2 cellular contexts compared by ENCODE assay signal in the genomic region with DNA sequence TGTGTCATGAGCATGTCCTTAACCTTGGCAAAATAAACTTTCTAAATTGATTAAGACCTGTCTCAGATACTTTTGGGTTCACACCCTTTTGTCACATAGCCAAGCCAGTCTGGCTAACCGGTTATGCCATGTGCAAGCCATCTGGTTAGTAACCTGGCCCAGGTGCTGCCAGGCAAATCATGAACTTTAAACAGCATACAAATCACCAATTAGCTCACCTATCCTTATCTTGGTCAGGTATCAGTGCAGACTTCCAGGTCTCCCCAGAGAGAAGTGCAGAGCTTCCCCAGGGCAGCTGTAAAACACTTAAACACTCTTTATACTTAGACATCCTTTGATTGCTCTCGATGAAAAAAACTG.
TF ChIP-seq lines count a peak whose summit lies in the region.

No MANE protein-coding gene starts in this region.

TF ChIP-seq in H1, 55 proteins besides CTCF, POLR2A, EP300 and RAD21:
- no peak for TF ChIP-seq CEBPB (IDR thresholded peaks at IDR 0.05; ENCODE audit: low read depth, low read length)
- TF ChIP-seq NRF1 (IDR thresholded peaks at IDR 0.05; ENCODE audit: low read depth, low read length): no peak
- no peak for TF ChIP-seq CHD1 (IDR thresholded peaks at IDR 0.05; ENCODE audit: low read depth, low read length)

TF ChIP-seq in SK-N-SH, 30 proteins besides CTCF, POLR2A, EP300 and RAD21:
- TF ChIP-seq SIN3A (IDR thresholded peaks at IDR 0.05; ENCODE audit: borderline replicate concordance, low read depth, low read length): no peak
- TF ChIP-seq RXRA (IDR thresholded peaks at IDR 0.05; ENCODE audit: borderline replicate concordance, low read depth): no peak
- TF ChIP-seq TAF1 (IDR thresholded peaks at IDR 0.05; ENCODE audit: borderline replicate concordance, low read depth, low read length): no peak
- no peak for TF ChIP-seq TEAD4 (IDR thresholded peaks at IDR 0.05; ENCODE audit: borderline replicate concordance, insufficient read depth)
- TF ChIP-seq, protein P1, sequence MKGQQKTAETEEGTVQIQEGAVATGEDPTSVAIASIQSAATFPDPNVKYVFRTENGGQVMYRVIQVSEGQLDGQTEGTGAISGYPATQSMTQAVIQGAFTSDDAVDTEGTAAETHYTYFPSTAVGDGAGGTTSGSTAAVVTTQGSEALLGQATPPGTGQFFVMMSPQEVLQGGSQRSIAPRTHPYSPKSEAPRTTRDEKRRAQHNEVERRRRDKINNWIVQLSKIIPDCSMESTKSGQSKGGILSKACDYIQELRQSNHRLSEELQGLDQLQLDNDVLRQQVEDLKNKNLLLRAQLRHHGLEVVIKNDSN (IDR thresholded peaks at IDR 0.05; ENCODE audit: borderline replicate concordance, low read depth): no peak
- TF ChIP-seq, protein P2, sequence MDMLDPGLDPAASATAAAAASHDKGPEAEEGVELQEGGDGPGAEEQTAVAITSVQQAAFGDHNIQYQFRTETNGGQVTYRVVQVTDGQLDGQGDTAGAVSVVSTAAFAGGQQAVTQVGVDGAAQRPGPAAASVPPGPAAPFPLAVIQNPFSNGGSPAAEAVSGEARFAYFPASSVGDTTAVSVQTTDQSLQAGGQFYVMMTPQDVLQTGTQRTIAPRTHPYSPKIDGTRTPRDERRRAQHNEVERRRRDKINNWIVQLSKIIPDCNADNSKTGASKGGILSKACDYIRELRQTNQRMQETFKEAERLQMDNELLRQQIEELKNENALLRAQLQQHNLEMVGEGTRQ (IDR thresholded peaks at IDR 0.05; ENCODE audit: borderline replicate concordance, low read depth, low read length): no peak
- no peak for TF ChIP-seq FOXJ3 (CRISPR knock-in tag; IDR thresholded peaks at IDR 0.05)
- TF ChIP-seq, protein P3, sequence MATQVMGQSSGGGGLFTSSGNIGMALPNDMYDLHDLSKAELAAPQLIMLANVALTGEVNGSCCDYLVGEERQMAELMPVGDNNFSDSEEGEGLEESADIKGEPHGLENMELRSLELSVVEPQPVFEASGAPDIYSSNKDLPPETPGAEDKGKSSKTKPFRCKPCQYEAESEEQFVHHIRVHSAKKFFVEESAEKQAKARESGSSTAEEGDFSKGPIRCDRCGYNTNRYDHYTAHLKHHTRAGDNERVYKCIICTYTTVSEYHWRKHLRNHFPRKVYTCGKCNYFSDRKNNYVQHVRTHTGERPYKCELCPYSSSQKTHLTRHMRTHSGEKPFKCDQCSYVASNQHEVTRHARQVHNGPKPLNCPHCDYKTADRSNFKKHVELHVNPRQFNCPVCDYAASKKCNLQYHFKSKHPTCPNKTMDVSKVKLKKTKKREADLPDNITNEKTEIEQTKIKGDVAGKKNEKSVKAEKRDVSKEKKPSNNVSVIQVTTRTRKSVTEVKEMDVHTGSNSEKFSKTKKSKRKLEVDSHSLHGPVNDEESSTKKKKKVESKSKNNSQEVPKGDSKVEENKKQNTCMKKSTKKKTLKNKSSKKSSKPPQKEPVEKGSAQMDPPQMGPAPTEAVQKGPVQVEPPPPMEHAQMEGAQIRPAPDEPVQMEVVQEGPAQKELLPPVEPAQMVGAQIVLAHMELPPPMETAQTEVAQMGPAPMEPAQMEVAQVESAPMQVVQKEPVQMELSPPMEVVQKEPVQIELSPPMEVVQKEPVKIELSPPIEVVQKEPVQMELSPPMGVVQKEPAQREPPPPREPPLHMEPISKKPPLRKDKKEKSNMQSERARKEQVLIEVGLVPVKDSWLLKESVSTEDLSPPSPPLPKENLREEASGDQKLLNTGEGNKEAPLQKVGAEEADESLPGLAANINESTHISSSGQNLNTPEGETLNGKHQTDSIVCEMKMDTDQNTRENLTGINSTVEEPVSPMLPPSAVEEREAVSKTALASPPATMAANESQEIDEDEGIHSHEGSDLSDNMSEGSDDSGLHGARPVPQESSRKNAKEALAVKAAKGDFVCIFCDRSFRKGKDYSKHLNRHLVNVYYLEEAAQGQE (IDR thresholded peaks at IDR 0.05; ENCODE audit: low read depth, low read length): no peak
- no peak for TF ChIP-seq POLR2AphosphoS5 (IDR thresholded peaks at IDR 0.05; ENCODE audit: low read depth, low read length)
- TF ChIP-seq ELF1 (IDR thresholded peaks at IDR 0.05): no peak
- TF ChIP-seq YY1 (IDR thresholded peaks at IDR 0.05; ENCODE audit: low read depth): no peak
- no peak for TF ChIP-seq RCOR1 (IDR thresholded peaks at IDR 0.05; ENCODE audit: low read length)
- TF ChIP-seq MXI1 (IDR thresholded peaks at IDR 0.05; ENCODE audit: low read depth, low read length): no peak
- TF ChIP-seq NRF1 (IDR thresholded peaks at IDR 0.05; ENCODE audit: low read depth, low read length): no peak
- TF ChIP-seq SMC3 (IDR thresholded peaks at IDR 0.05; ENCODE audit: low read depth, low read length): no peak
- no peak for TF ChIP-seq TCF12 (IDR thresholded peaks at IDR 0.05)
TF ChIP-seq in SK-N-SH: peak in this region for 0.
